Comparison of ENCODE assay signal across 10 cellular contexts in the genomic region with DNA sequence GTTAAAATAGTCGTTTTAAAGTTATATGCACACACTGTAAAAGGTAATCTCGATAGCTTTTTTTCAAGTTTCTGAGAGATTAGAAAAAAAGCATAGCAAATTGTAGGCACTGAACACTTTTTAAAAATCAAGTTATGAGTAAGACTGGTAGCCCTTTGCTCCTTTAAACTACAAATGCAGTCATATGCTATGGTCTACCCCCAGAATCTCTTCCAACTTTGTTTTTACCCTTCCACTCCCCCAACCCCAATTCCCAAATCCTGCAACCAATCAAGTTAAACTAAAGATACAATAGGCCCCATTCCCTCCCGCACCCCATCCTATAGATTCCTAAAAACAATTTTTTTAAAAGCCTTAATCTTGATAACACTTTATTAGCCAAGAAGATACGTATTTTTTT. TPM values are rescaled to one million over a fixed set of nuclear protein-coding genes. Genes with fewer than 3 reads are reported as not detected.
DNase-seq lines count a peak whose midpoint lies in the region; ATAC-seq and TF ChIP-seq lines count a peak whose summit lies in the region.
"Had no signal": no experiment of that assay in that cellular context is flagged by ENCODE, and none has a peak within 500 bp of the region (broad histone marks: within the 10 kb centered on the region; RNA-seq: fewer than 3 reads in every experiment).

No MANE protein-coding gene starts in this region.

- H3K9me3 ChIP-seq in upper lobe of right lung, result no peaks in the 10 kb centered on the region

- H3K4me1 ChIP-seq in upper lobe of right lung, result peaks cover 13% of the 10 kb centered on the region

- peak overlapping the region; percentile 100 for H3K27ac Mint-ChIP-seq in mesothelial cell of epicardium
- no peak overlapping the region for H3K27ac Mint-ChIP-seq in stimulated activated effector memory CD8-positive, alpha-beta T cell treated with anti-CD3 and anti-CD28 coated beads, Interleukin-12 subunit alpha, Interleukin-12 subunit beta, amount 100 ng/mL, for 72 hours

- intact Hi-C loops in upper lobe of right lung (cut with DNase I), result no loop called here

- no peak for DNase-seq in activated T-cell treated with anti-CD3 and anti-CD28 coated beads, Interleukin-2, amount 50 U/mL, for 4 hours
- DNase-seq in activated T-cell treated with anti-CD3 and anti-CD28 coated beads, Interleukin-2, amount 50 U/mL, for 48 hours, result no peak
- DNase-seq in choroid plexus epithelial cell (ENCODE audit: low read depth) (no peak), mesothelial cell of epicardium (ENCODE audit: low spot score in 2 of 2, unreplicated experiment in 2 of 2) (no peak), upper lobe of right lung (no peak), putamen (ENCODE audit: low spot score) (no peak)
- DNase-seq in activated CD4-positive, alpha-beta T cell treated with anti-CD3 and anti-CD28 coated beads, Interleukin-2, amount 50 U/mL, for 48 hours, result no peak
- no peak for DNase-seq in stimulated activated effector memory CD8-positive, alpha-beta T cell treated with anti-CD3 and anti-CD28 coated beads, Interleukin-12 subunit alpha, Interleukin-12 subunit beta, amount 100 ng/mL, for 72 hours (ENCODE audit: low spot score in 2 of 2)
- DNase-seq: NCI-H187 had no signal

- peaks cover 18% of the 10 kb centered on the region for H3K27me3 Mint-ChIP-seq in activated T-cell treated with anti-CD3 and anti-CD28 coated beads, Interleukin-2, amount 50 U/mL, for 4 hours (ENCODE audit: low read depth)
- no peaks in the 10 kb centered on the region for H3K27me3 Mint-ChIP-seq in mesothelial cell of epicardium (ENCODE audit: low read depth)

- peak overlapping the region; percentile 98 for H3K27ac ChIP-seq in upper lobe of right lung

- peaks cover 8% of the 10 kb centered on the region for H3K4me1 Mint-ChIP-seq in activated T-cell treated with anti-CD3 and anti-CD28 coated beads, Interleukin-2, amount 50 U/mL, for 4 hours (ENCODE audit: low read depth)
- H3K4me1 Mint-ChIP-seq in mesothelial cell of epicardium, result peaks cover 41% of the 10 kb centered on the region
- H3K4me1 Mint-ChIP-seq in stimulated activated effector memory CD8-positive, alpha-beta T cell treated with anti-CD3 and anti-CD28 coated beads, Interleukin-12 subunit alpha, Interleukin-12 subunit beta, amount 100 ng/mL, for 72 hours, result peaks cover 6% of the 10 kb centered on the region

- peak overlapping the region; percentile 80 for H3K4me3 ChIP-seq in choroid plexus epithelial cell (ENCODE audit: low read depth, low read length)
- H3K4me3 ChIP-seq in upper lobe of right lung, result peak overlapping the region; percentile 77

- no peaks in the 10 kb centered on the region for H3K36me3 Mint-ChIP-seq in activated T-cell treated with anti-CD3 and anti-CD28 coated beads, Interleukin-2, amount 50 U/mL, for 4 hours (ENCODE audit: insufficient read depth)
- no peaks in the 10 kb centered on the region for H3K36me3 Mint-ChIP-seq in mesothelial cell of epicardium
- H3K36me3 Mint-ChIP-seq in stimulated activated effector memory CD8-positive, alpha-beta T cell treated with anti-CD3 and anti-CD28 coated beads, Interleukin-12 subunit alpha, Interleukin-12 subunit beta, amount 100 ng/mL, for 72 hours, result no peaks in the 10 kb centered on the region
- H3K36me3 Mint-ChIP-seq: CD4-positive, CD25-positive, alpha-beta regulatory T cell had no signal

- TF ChIP-seq CTCF in choroid plexus epithelial cell (conservative IDR thresholded peaks at IDR 0.05; ENCODE audit: low read depth, low read length), result no peak
- no peak for TF ChIP-seq CTCF in mesothelial cell of epicardium (IDR thresholded peaks at IDR 0.05; ENCODE audit: unreplicated experiment)
- TF ChIP-seq CTCF in upper lobe of right lung (IDR thresholded peaks at IDR 0.05), result no peak

- no peaks in the 10 kb centered on the region for H3K27me3 ChIP-seq in upper lobe of right lung

- no peaks in the 10 kb centered on the region for H3K36me3 ChIP-seq in upper lobe of right lung

- H3K4me3 Mint-ChIP-seq in activated T-cell treated with anti-CD3 and anti-CD28 coated beads, Interleukin-2, amount 50 U/mL, for 4 hours, result peak overlapping the region; percentile 15
- peak overlapping the region; percentile 82 for H3K4me3 Mint-ChIP-seq in mesothelial cell of epicardium
- no peak overlapping the region for H3K4me3 Mint-ChIP-seq in stimulated activated effector memory CD8-positive, alpha-beta T cell treated with anti-CD3 and anti-CD28 coated beads, Interleukin-12 subunit alpha, Interleukin-12 subunit beta, amount 100 ng/mL, for 72 hours

- no peak for ATAC-seq in activated T-cell treated with anti-CD3 and anti-CD28 coated beads, Interleukin-2, amount 50 U/mL, for 4 hours
- ATAC-seq in upper lobe of right lung, result no peak
- ATAC-seq in stimulated activated effector memory CD8-positive, alpha-beta T cell treated with anti-CD3 and anti-CD28 coated beads, Interleukin-12 subunit alpha, Interleukin-12 subunit beta, amount 100 ng/mL, for 72 hours, result no peak

- H3K9me3 Mint-ChIP-seq in activated T-cell treated with anti-CD3 and anti-CD28 coated beads, Interleukin-2, amount 50 U/mL, for 4 hours, result no peaks in the 10 kb centered on the region
- no peaks in the 10 kb centered on the region for H3K9me3 Mint-ChIP-seq in mesothelial cell of epicardium
- H3K9me3 Mint-ChIP-seq in stimulated activated effector memory CD8-positive, alpha-beta T cell treated with anti-CD3 and anti-CD28 coated beads, Interleukin-12 subunit alpha, Interleukin-12 subunit beta, amount 100 ng/mL, for 72 hours, result no peaks in the 10 kb centered on the region

RNA-seq across cellular contexts. Expression of a gene that starts 0.7 kb away (rescaled TPM):
- total RNA-seq in activated T-cell treated with anti-CD3 and anti-CD28 coated beads, Interleukin-2, amount 50 U/mL, for 4 hours, result 1 to 10 TPM; 5.0 to 6.7 (median 5.1) TPM
- total RNA-seq in mesothelial cell of epicardium (135 to 143 TPM (median 141 TPM) in 3 replicates), upper lobe of right lung (91.9 TPM)

Comparison
In these comparisons a context has a peak if more than half of its experiments do, and no peak if none do; other contexts are left out.
1. RNA of a gene that starts 0.7 kb away (total RNA-seq): 135 to 143 TPM in mesothelial cell of epicardium and 91.9 TPM in upper lobe of right lung (single experiment); 5.0 to 6.7 TPM in activated T-cell treated with anti-CD3 and anti-CD28 coated beads, Interleukin-2, amount 50 U/mL, for 4 hours; every median in the first group is over 10 times any median in the second.